In the genomic region with DNA sequence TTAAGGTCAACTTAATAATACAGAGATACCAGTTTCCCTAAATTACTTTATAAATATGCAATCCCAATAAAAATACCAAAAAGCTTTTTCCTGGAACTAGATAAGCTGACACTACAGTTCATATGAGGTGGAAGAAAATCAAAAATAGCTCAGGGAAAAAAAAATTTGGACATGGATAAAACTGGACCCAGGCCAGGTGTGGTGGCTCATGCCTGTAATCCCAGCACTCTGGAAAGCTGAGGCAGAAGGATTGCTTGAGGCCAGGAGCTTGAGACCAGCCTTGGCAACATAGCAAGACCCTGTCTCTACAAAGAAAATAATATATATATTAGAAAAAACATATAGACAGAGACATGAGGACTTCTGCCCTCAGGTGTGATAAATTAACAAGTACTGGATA, we compare ENCODE assay signal across 10 cellular contexts. TPM values are rescaled to one million over a fixed set of nuclear protein-coding genes. Genes with fewer than 3 reads are reported as not detected.
DNase-seq lines count a peak whose midpoint lies in the region; ATAC-seq and TF ChIP-seq lines count a peak whose summit lies in the region.
"Not testable (repeated sequence)": the region's sequence is repeated elsewhere in the genome, so short reads cannot be mapped to it uniquely, and the experiment has no call there.
"Had no signal": no experiment of that assay in that cellular context is flagged by ENCODE, and none has a peak within 500 bp of the region (broad histone marks: within the 10 kb centered on the region; RNA-seq: fewer than 3 reads in every experiment).

No MANE protein-coding gene starts in this region.

- H3K4me3 ChIP-seq in adrenal gland, thoracic aorta: not testable (repeated sequence)

- not testable (repeated sequence) for TF ChIP-seq CTCF in adrenal gland (IDR thresholded peaks at IDR 0.05); thoracic aorta (IDR thresholded peaks at IDR 0.05)

- not testable (repeated sequence) for TF ChIP-seq POLR2A in adrenal gland (IDR thresholded peaks at IDR 0.05)

- intact Hi-C loops in adrenal gland (cut with DNase I); Right ventricle myocardium superior (cut with DNase I): not testable (repeated sequence)

- not testable (repeated sequence) for H3K27me3 ChIP-seq in adrenal gland; thoracic aorta (replicated peaks; ENCODE audit: insufficient read depth)

- not testable (repeated sequence) for H3K27ac ChIP-seq in adrenal gland
- peak overlapping the region; percentile 35 to 53 for H3K27ac ChIP-seq in thoracic aorta

- DNase-seq in EH (ENCODE audit: low read depth) (peak; percentile 13), adrenal gland (peak in 6 of 7 donors; percentile 9 to 67 (median 36)), fibroblast of peridontal ligament (ENCODE audit: extremely low read depth) (peak; percentile 1)
- not testable (repeated sequence) for DNase-seq in Right ventricle myocardium superior; thoracic aorta (ENCODE audit: low spot score)

- ATAC-seq in Right ventricle myocardium superior (ENCODE audit: poor library complexity), result peak; percentile 22
- ATAC-seq in thoracic aorta (ENCODE audit: insufficient number of reproducible peaks, low FRiP score, low read depth), result not testable (repeated sequence)

- peaks cover 0 to 12% of the 10 kb centered on the region in 2 donors for H3K36me3 ChIP-seq in adrenal gland (replicated peaks in 1 of 2)
- peaks cover 17% of the 10 kb centered on the region for H3K36me3 ChIP-seq in thoracic aorta

- not testable (repeated sequence) for H3K9me3 ChIP-seq in adrenal gland (replicated peaks in 1 of 3); thoracic aorta

- not testable (repeated sequence) for H3K4me1 ChIP-seq in adrenal gland (replicated peaks in 1 of 2)
- H3K4me1 ChIP-seq in thoracic aorta (ENCODE audit: control insufficient read depth in 1 of 2, low read depth in 2 of 2), result peaks cover 3 to 15% of the 10 kb centered on the region in 2 donors

RNA-seq across cellular contexts. Expression of gene POM121C, which starts 8.6 kb away (rescaled TPM):
- total RNA-seq in adrenal gland, result 10 to 100 TPM; 12.9 to 46.3 (median 32.4) TPM
- 10 to 100 TPM; 15.6 to 61.9 (median 29.4) TPM for polyA plus RNA-seq in adrenal gland
- total RNA-seq in Right ventricle myocardium superior, result 17.9 TPM
- total RNA-seq in thoracic aorta, result 10 to 100 TPM; 31.3 to 55.4 TPM

RNA-seq across cellular contexts. Expression of gene SPDYE5, which starts 14.7 kb away (rescaled TPM):
- total RNA-seq in adrenal gland, result not detected
- under 1 TPM in 2 of 3 donors, not detected in 1; 0.07 to 0.24 TPM for polyA plus RNA-seq in adrenal gland
- total RNA-seq in Right ventricle myocardium superior, result not detected
- total RNA-seq in thoracic aorta, result not detected
- total RNA-seq: A172, B cell, Caco-2, Calu3 had no signal
- polyA plus RNA-seq: A549 had no signal
